Comparison of ENCODE assay signal across 9 cellular contexts in genomic region chr6:103122766-103123601, GRCh38.
DNase-seq lines count a peak whose midpoint lies in the region; ATAC-seq, FAIRE-seq and TF ChIP-seq lines count a peak whose summit lies in the region.
"Had no signal": no experiment of that assay in that cellular context is flagged by ENCODE, and none has a peak within 500 bp of the region (broad histone marks: within the 10 kb centered on the region; RNA-seq: fewer than 3 reads in every experiment).

No MANE protein-coding gene starts in this region.

- in situ Hi-C loops in GM13977 (cut with MboI; ENCODE audit: low pct_unique_long_range_greater_than_20kb, low sequenced_read_pairs, unreplicated experiment) (no loop called here), GM12878 (cut with MboI) (no loop called here), HepG2 (cut with HindIII; ENCODE audit: extremely low pct_ligation_motif_present, low pct_unique_long_range_greater_than_20kb) (no loop called here)

- BruUV-seq in A673 (replicated peaks; lab: Mats Ljungman, UMichigan) = no TSS peak
- BruUV-seq in GM12878 (replicated peaks; lab: Mats Ljungman, UMichigan) = no TSS peak
- BruUV-seq in HepG2 (replicated peaks; lab: Mats Ljungman, UMichigan) = no TSS peak

- TF ChIP-seq CTCF in A673 (conservative IDR thresholded peaks at IDR 0.05; ENCODE audit: low read depth, low read length) = peak; percentile 78
- peak; percentile 82 for TF ChIP-seq CTCF in GM13977 (IDR thresholded peaks at IDR 0.05; ENCODE audit: extremely low read depth, insufficient read depth, missing control alignments)
- TF ChIP-seq CTCF in GM12878 (IDR thresholded peaks at IDR 0.05 in 2 of 3, conservative IDR thresholded peaks at IDR 0.05 in 1 of 3; ENCODE audit: control insufficient read depth in 2 of 3, extremely low read depth in 1 of 3, insufficient read depth in 1 of 3, low read depth in 3 of 3, low read length in 3 of 3) = peak; percentile 46 to 64 (median 62)
- TF ChIP-seq CTCF in HepG2 (CRISPR knock-in tag; IDR thresholded peaks at IDR 0.05) = peak; percentile 82

- no peaks in the 10 kb centered on the region for H3K27me3 ChIP-seq in A673 (replicated peaks; ENCODE audit: insufficient read depth, low read depth, low read length, poor library complexity)
- H3K27me3 ChIP-seq in GM12878 (replicated peaks in 1 of 2; ENCODE audit: control insufficient read depth in 2 of 2, insufficient read depth in 2 of 2, low read length in 1 of 2) = no peaks in the 10 kb centered on the region
- H3K27me3 ChIP-seq in HepG2 (ENCODE audit: control insufficient read depth in 1 of 2, insufficient read depth in 2 of 2, low read length in 2 of 2) = no peaks in the 10 kb centered on the region

- TF ChIP-seq POLR2A in GM12878 (IDR thresholded peaks at IDR 0.05; ENCODE audit: low read depth, low read length) (no peak), HepG2 (IDR thresholded peaks at IDR 0.05; ENCODE audit: insufficient read depth in 1 of 2, low read depth in 2 of 2, low read length in 2 of 2) (no peak)

- H3K27ac ChIP-seq in A673 (ENCODE audit: low read depth, low read length, poor library complexity, severe bottlenecking) = no peak overlapping the region
- H3K27ac ChIP-seq in GM12878 (ENCODE audit: control insufficient read depth, insufficient read depth) = no peak overlapping the region
- H3K27ac ChIP-seq in HepG2 (ENCODE audit: extremely low read length, insufficient read depth, low read length) = no peak overlapping the region

- H3K4me1 ChIP-seq in A673 (ENCODE audit: insufficient read depth, low read length, poor library complexity, severe bottlenecking) (peaks cover 6% of the 10 kb centered on the region), GM12878 (ENCODE audit: control insufficient read depth, insufficient read depth, low read length) (no peaks in the 10 kb centered on the region), HepG2 (ENCODE audit: insufficient read depth, low read length) (no peaks in the 10 kb centered on the region)

- intact Hi-C loops in A673 (cut with micrococcal nuclease; ENCODE audit: unreplicated experiment) = loop anchor here (10.0 kb wide), 4 partner anchors 672 to 1188 kb away; no protein-coding TSS in a partner anchor
- intact Hi-C loops in GM12878 (cut with micrococcal nuclease; ENCODE audit: unreplicated experiment) = loop anchor here (1.0 to 10.0 kb wide), 3 partner anchors 149 to 1008 kb away; no protein-coding TSS in a partner anchor
- intact Hi-C loops in HepG2 (cut with micrococcal nuclease; ENCODE audit: unreplicated experiment) = no loop called here

- H3K9me3 ChIP-seq in A673 (ENCODE audit: low read depth, low read length, poor library complexity, severe bottlenecking) = no peaks in the 10 kb centered on the region
- no peaks in the 10 kb centered on the region for H3K9me3 ChIP-seq in GM12878 (replicated peaks; ENCODE audit: control insufficient read depth, insufficient read depth, low read length)
- H3K9me3 ChIP-seq in HepG2 (ENCODE audit: low read length) = no peaks in the 10 kb centered on the region

- RAD21 ChIA-PET in GM12878 (lab: Charles Lee; ENCODE audit: unreplicated experiment) = interaction anchor here (0.8 to 5.5 kb wide), 15 partner anchors 10 to 273 kb away, joined by 3 to 55 read pairs (median 4); no protein-coding TSS in a partner anchor

- H2AFZ ChIP-seq in GM12878 (ENCODE audit: control insufficient read depth, low read depth, low read length) (no peak overlapping the region), HepG2 (ENCODE audit: low read length) (no peak overlapping the region)

- H4K20me1 ChIP-seq in GM12878 (ENCODE audit: control insufficient read depth, insufficient read depth) (no peaks in the 10 kb centered on the region), HepG2 (ENCODE audit: insufficient read depth, low read length) (no peaks in the 10 kb centered on the region)

- H3K4me2 ChIP-seq in GM12878 (ENCODE audit: control insufficient read depth, insufficient read depth) (no peak overlapping the region), HepG2 (ENCODE audit: low read depth, low read length) (no peak overlapping the region)

- H3K4me3 ChIP-seq in A673 (ENCODE audit: low read depth, low read length, poor library complexity, severe bottlenecking) (no peak overlapping the region), GM12878 (no peak overlapping the region), HepG2 (replicated peaks in 1 of 3; ENCODE audit: insufficient read depth in 1 of 3, low read depth in 2 of 3, low read length in 3 of 3) (no peak overlapping the region)

- H3K9ac ChIP-seq in GM12878 (ENCODE audit: control insufficient read depth, insufficient read depth, low read length) (no peak overlapping the region), HepG2 (ENCODE audit: insufficient read depth, low read depth, low read length) (no peak overlapping the region)

- CTCF ChIA-PET in A673 (lab: Charles Lee) (interaction anchor here (0.5 to 0.8 kb wide), 2 partner anchors 26 to 311 kb away, joined by 3 read pairs; no protein-coding TSS in a partner anchor), GM12878 (lab: Yijun Ruan, JAX) (interaction anchor here (0.7 to 5.3 kb wide), 52 partner anchors 9 to 1403 kb away, joined by 3 to 77 read pairs (median 4); no protein-coding TSS in a partner anchor), HepG2 (lab: Yijun Ruan, JAX; ENCODE audit: low intra/inter-chr PET ratio, low total read pairs) (no interaction called here)

- peak; percentile 87 for DNase-seq in A673 (ENCODE audit: low spot score)
- peak; percentile 17 for DNase-seq in GM13977 (ENCODE audit: low spot score)
- peak; percentile 8 for DNase-seq in NCI-H510A (lab: John Stamatoyannopoulos, UW)
- no peak for DNase-seq in GM12878 (ENCODE audit: low read depth, low spot score)
- peak; percentile 44 for DNase-seq in HepG2 (ENCODE audit: low spot score)
- DNase-seq in frontal cortex (ENCODE audit: low spot score in 2 of 2) = no peak

- FAIRE-seq in GM12878 (lab: Jason Lieb, UNC) (no peak), HepG2 (lab: Jason Lieb, UNC) (no peak), frontal cortex (lab: Jason Lieb, UNC) (no peak)
- FAIRE-seq: GM18507 had no signal

- H3K36me3 ChIP-seq in A673 (ENCODE audit: insufficient read depth, low read length, poor library complexity, severe bottlenecking) (no peaks in the 10 kb centered on the region), GM12878 (ENCODE audit: control insufficient read depth in 2 of 2, insufficient read depth in 2 of 2, low read length in 1 of 2) (no peaks in the 10 kb centered on the region), HepG2 (replicated peaks in 1 of 2; ENCODE audit: control insufficient read depth in 1 of 2, insufficient read depth in 2 of 2, low read length in 2 of 2) (no peaks in the 10 kb centered on the region)

- 16% methylated on average over 10 of the region's 10 CpGs for WGBS in GM12878 (ENCODE audit: insufficient coverage, insufficient replicate concordance, low lambda C conversion rate, missing lambda C conversion rate)
- 40% methylated on average over 6 of the region's 10 CpGs for WGBS in HepG2 (ENCODE audit: low lambda C conversion rate)

- TF ChIP-seq RAD21 in GM12878 (IDR thresholded peaks at IDR 0.05; ENCODE audit: insufficient read depth, low read depth, low read length) = peak; percentile 68
- no peak for TF ChIP-seq RAD21 in HepG2 (CRISPR knock-in tag; IDR thresholded peaks at IDR 0.05)

- POLR2A ChIA-PET in A673 (lab: Charles Lee; ENCODE audit: low non-redundant PET) (no interaction called here), GM12878 (lab: Charles Lee) (no interaction called here), HepG2 (lab: Yijun Ruan, JAX) (no interaction called here)

- TF ChIP-seq EP300 in GM12878 (IDR thresholded peaks at IDR 0.05; ENCODE audit: borderline replicate concordance in 1 of 2, control insufficient read depth in 1 of 2, low read depth in 2 of 2, low read length in 2 of 2) (no peak), HepG2 (IDR thresholded peaks at IDR 0.05; ENCODE audit: low read depth in 2 of 2, low read length in 2 of 2) (no peak), HepG2 (CRISPR knock-in tag; IDR thresholded peaks at IDR 0.05; ENCODE audit: borderline replicate concordance) (no peak)

- H3K79me2 ChIP-seq in GM12878 (ENCODE audit: control insufficient read depth, insufficient read depth, low read length) = no peaks in the 10 kb centered on the region
- H3K79me2 ChIP-seq in HepG2 (ENCODE audit: insufficient read depth, low read length) = no peaks in the 10 kb centered on the region

- ATAC-seq in HG03439 (IDR thresholded peaks at IDR 0.05; ENCODE audit: unreplicated experiment) = peak; percentile 73
- peak; percentile 98 for ATAC-seq in GM12878
- peak; percentile 99 for ATAC-seq in HepG2
- no peak for ATAC-seq in GM21515 (IDR thresholded peaks at IDR 0.05; ENCODE audit: unreplicated experiment)

- SMC1A ChIA-PET in GM12878 (lab: Charles Lee; ENCODE audit: uncharacterized antibody, unreplicated experiment) = interaction anchor here (0.7 to 4.9 kb wide), 38 partner anchors 11 to 501 kb away, joined by 3 to 47 read pairs (median 4); no protein-coding TSS in a partner anchor

TF ChIP-seq in GM12878, 131 proteins besides CTCF, POLR2A, EP300 and RAD21:
- peak; percentile 61; the same call in 1 of the 2 replicates for TF ChIP-seq SMC3 (IDR thresholded peaks at IDR 0.05; ENCODE audit: borderline replicate concordance, low read length)
- TF ChIP-seq YY1 (IDR thresholded peaks at IDR 0.05; ENCODE audit: low read depth, low read length) = 0 out of 2 replicates have a peak, but pooled peaks have one; percentile 26
- no peak for TF ChIP-seq LARP7 (IDR thresholded peaks at IDR 0.05)
- TF ChIP-seq RFX5 (IDR thresholded peaks at IDR 0.05; ENCODE audit: low read depth, low read length) = no peak
- TF ChIP-seq TCF12 (IDR thresholded peaks at IDR 0.05; ENCODE audit: low read depth, low read length) = no peak

TF ChIP-seq in HepG2, 621 proteins besides CTCF, POLR2A, EP300 and RAD21 (continues in another document):
- TF ChIP-seq ZNF18 (CRISPR knock-in tag; IDR thresholded peaks at IDR 0.05; ENCODE audit: insufficient replicate concordance) (peak; percentile 64), RORA (CRISPR knock-in tag; IDR thresholded peaks at IDR 0.05) (no peak), KMT2B (CRISPR knock-in tag; IDR thresholded peaks at IDR 0.05) (no peak), ZMYM4 (CRISPR knock-in tag; IDR thresholded peaks at IDR 0.05) (0 out of 2 replicates have a peak, but pooled peaks have one; percentile 20), STAG1 (CRISPR knock-in tag; IDR thresholded peaks at IDR 0.05) (peak; percentile 71), SMC3 (IDR thresholded peaks at IDR 0.05; ENCODE audit: low read length) (peak; percentile 46; the same call in 1 of the 2 replicates)

Comparison
In these comparisons a context has a peak if more than half of its experiments do, and no peak if none do; other contexts are left out.
1. DNase-seq: peak in A673 (single experiment), GM13977 (single experiment), NCI-H510A (single experiment) and HepG2 (single experiment); none in GM12878 (single experiment) and frontal cortex (0 of 2).
2. Peak in every context shown above with its lines, with median percentiles within 50 percentile points of each other: CTCF ChIP-seq.